28 cellular contexts compared by ENCODE assay signal in the genomic region with DNA sequence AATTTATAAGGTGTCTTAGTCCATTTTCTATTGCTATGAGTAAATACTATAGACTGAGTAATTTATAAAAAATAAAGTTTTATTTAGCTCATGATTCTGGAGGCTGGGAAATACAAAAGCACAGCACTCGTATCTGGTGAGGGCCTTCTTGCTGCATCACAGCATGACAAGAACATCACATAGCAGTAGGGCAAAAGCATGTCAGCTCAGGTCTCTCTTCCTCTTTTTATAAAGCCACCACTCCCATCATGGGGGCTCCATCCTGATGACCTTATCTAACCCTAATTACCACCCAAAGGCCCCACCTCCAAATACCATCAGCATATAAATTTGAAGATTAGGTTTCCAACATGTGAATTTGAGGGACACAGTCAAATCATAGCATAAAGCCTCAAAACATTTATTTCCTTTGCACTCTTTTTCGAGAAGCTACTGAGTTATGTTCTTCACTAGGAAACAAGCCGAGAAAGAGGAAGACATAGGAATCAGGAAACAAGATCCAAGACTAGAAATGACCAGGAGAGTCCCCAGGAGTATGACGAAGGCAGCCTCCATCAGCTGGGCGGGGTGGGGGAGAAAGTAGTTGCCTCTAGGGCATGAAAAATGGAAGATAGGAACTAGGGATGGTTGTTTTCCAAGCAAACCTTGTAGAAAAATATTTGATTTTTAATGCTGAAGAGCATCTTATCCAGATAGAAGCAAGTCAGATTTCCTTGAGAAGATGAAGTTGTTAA.
"Had no signal": no experiment of that assay in that cellular context is flagged by ENCODE, and none has a peak within 500 bp of the region (broad histone marks: within the 10 kb centered on the region; RNA-seq: fewer than 3 reads in every experiment).

No MANE protein-coding gene starts in this region.

- H3K4me1 ChIP-seq: gastrocnemius medialis, uterus had no signal

- H3K36me3 ChIP-seq: gastrocnemius medialis, left lung, ovary, right lobe of liver, thoracic aorta, tibial nerve, upper lobe of right lung, uterus had no signal

- ATAC-seq: esophagus mucosa; gastrocnemius medialis; left cardiac atrium; left lung; naive thymus-derived CD8-positive, alpha-beta T cell; right lobe of liver; upper lobe of right lung had no signal

- FAIRE-seq: small intestine had no signal

- H3K4me3 ChIP-seq: dorsolateral prefrontal cortex, gastrocnemius medialis, left lung, ovary, right lobe of liver, thoracic aorta, tibial nerve, upper lobe of right lung, uterus had no signal

- H3K27me3 ChIP-seq: dorsolateral prefrontal cortex, gastrocnemius medialis, left lung, ovary, right lobe of liver, tibial nerve, upper lobe of right lung, uterus had no signal

- H3K27ac ChIP-seq: dorsolateral prefrontal cortex, epithelial cell of prostate, gastrocnemius medialis, left lung, ovary, right lobe of liver, thoracic aorta, tibial nerve, upper lobe of right lung, uterus had no signal

- DNase-seq: cortex of kidney; dorsolateral prefrontal cortex; effector CD4-positive, alpha-beta T cell; endodermal cell; foreskin fibroblast; gastrocnemius medialis; head of caudate nucleus; left cardiac atrium; left lung; mesendoderm; midbrain; naive thymus-derived CD8-positive, alpha-beta T cell; nephron progenitor cell; occipital lobe; ovary; posterior cingulate gyrus; retina; right lobe of liver; small intestine; stimulated activated CD4-positive, alpha-beta T cell treated with anti-CD3 and anti-CD28 coated beads, Interleukin-15, amount 100 ng/mL, for 24 hours; stimulated activated CD4-positive, alpha-beta T cell treated with anti-CD3 and anti-CD28 coated beads, Interleukin-2, amount 100 ng/mL, for 48 hours; stimulated activated naive B cell treated with anti-CD40 and anti-IgM and Interleukin-4, amounts not matched to agents 10 μg/mL and 1 μg/mL and 100 μg/mL, for 72 hours; upper lobe of right lung; uterus had no signal

- H3K9me3 ChIP-seq: gastrocnemius medialis, left lung, ovary, right lobe of liver, thoracic aorta, tibial nerve, upper lobe of right lung, uterus had no signal
